22 cellular contexts compared by ENCODE assay signal in genomic region chr2:160203422-160203821, GRCh38. TPM values are rescaled to one million over a fixed set of nuclear protein-coding genes. Genes with fewer than 3 reads are reported as not detected.
DNase-seq lines count a peak whose midpoint lies in the region; ATAC-seq and TF ChIP-seq lines count a peak whose summit lies in the region.
"Had no signal": no experiment of that assay in that cellular context is flagged by ENCODE, and none has a peak within 500 bp of the region (broad histone marks: within the 10 kb centered on the region; RNA-seq: fewer than 3 reads in every experiment).

No MANE protein-coding gene starts in this region.

- H3K14ac ChIP-seq in H9 (ENCODE audit: insufficient read depth, low read length) (no peak overlapping the region), mesenchymal stem cell (ENCODE audit: low read length in 2 of 2) (no peak overlapping the region)

- no peaks in the 10 kb centered on the region for H4K20me1 ChIP-seq in H9 (ENCODE audit: control insufficient read depth, insufficient read depth, insufficient read length)

- H2BK120ac ChIP-seq in H9 (ENCODE audit: low read depth, low read length, poor library complexity, severe bottlenecking) (no peak overlapping the region), mesenchymal stem cell (ENCODE audit: low read depth, low read length) (no peak overlapping the region)

- H4K91ac ChIP-seq in H9 (ENCODE audit: insufficient read length, low read depth, low read length), result no peak overlapping the region
- H4K91ac ChIP-seq in mesenchymal stem cell (ENCODE audit: low read length), result no peak overlapping the region

- H3K79me1 ChIP-seq in H9 (ENCODE audit: insufficient read depth, low read depth, low read length, poor library complexity, severe bottlenecking) (no peaks in the 10 kb centered on the region), mesenchymal stem cell (replicated peaks; ENCODE audit: low read length, poor library complexity, severe bottlenecking) (peaks cover 2% of the 10 kb centered on the region)

- H3K9me3 ChIP-seq in H9 (ENCODE audit: control insufficient read depth, low read depth, low read length), result no peaks in the 10 kb centered on the region
- H3K9me3 ChIP-seq in Panc1 (ENCODE audit: control insufficient read depth, insufficient read depth, low read depth, low read length), result peaks cover 5% of the 10 kb centered on the region; the same call in 1 of the 2 replicates
- no peaks in the 10 kb centered on the region for H3K9me3 ChIP-seq in mesenchymal stem cell (ENCODE audit: control insufficient read depth, low read length)
- H3K9me3 ChIP-seq in mucosa of descending colon, result no peaks in the 10 kb centered on the region

- H3K9ac ChIP-seq in H9 (ENCODE audit: extremely low read depth, insufficient read length, low read length) (no peak overlapping the region), mesenchymal stem cell (ENCODE audit: low read length) (no peak overlapping the region)

- no peak for ATAC-seq in Panc1
- no peak for ATAC-seq in mucosa of descending colon
- no peak for ATAC-seq in naive thymus-derived CD8-positive, alpha-beta T cell
- ATAC-seq: GM12878 had no signal

- H2BK5ac ChIP-seq in H9 (ENCODE audit: insufficient read length, low read length) (no peak overlapping the region), mesenchymal stem cell (ENCODE audit: low read depth, low read length, poor library complexity, severe bottlenecking) (no peak overlapping the region)

- H3K4me1 Mint-ChIP-seq in H9 (0 out of 4 replicates have a peak, but pooled peaks cover 0 to 2% of the 10 kb centered on the region in 2 experiments), progenitor cell of endocrine pancreas (ENCODE audit: low read depth) (peaks cover 28% of the 10 kb centered on the region)
- peaks cover 0 to 8% (median 7%) of the 10 kb centered on the region in 4 donors for H3K4me1 Mint-ChIP-seq in naive thymus-derived CD8-positive, alpha-beta T cell

- H3T11ph ChIP-seq in H9 (ENCODE audit: low read length), result no peak overlapping the region

- H3K23me2 ChIP-seq in H9 (ENCODE audit: insufficient read length, low read depth, low read length, poor library complexity, severe bottlenecking), result no peaks in the 10 kb centered on the region

- no peak overlapping the region for H3K4me3 Mint-ChIP-seq in H9
- no peak overlapping the region for H3K4me3 Mint-ChIP-seq in progenitor cell of endocrine pancreas (ENCODE audit: low read depth)
- no peak overlapping the region for H3K4me3 Mint-ChIP-seq in naive thymus-derived CD8-positive, alpha-beta T cell
- H3K4me3 Mint-ChIP-seq: CD4-positive, CD25-positive, alpha-beta regulatory T cell had no signal

- H3K36me3 Mint-ChIP-seq in H9 (ENCODE audit: insufficient read depth in 1 of 3, low read depth in 3 of 3) (peaks cover 0 to 12% (median 0%) of the 10 kb centered on the region in 3 experiments; a peak in 4 of 7 replicates), progenitor cell of endocrine pancreas (ENCODE audit: insufficient read depth) (no peaks in the 10 kb centered on the region)
- H3K36me3 Mint-ChIP-seq in naive thymus-derived CD8-positive, alpha-beta T cell, result peaks cover 0 to 4% (median 0%) of the 10 kb centered on the region in 3 donors
- H3K36me3 Mint-ChIP-seq: CD4-positive, CD25-positive, alpha-beta regulatory T cell had no signal

- H3K27ac ChIP-seq in H9 (ENCODE audit: insufficient read length, low read depth, low read length) (no peak overlapping the region), Panc1 (ENCODE audit: low read length) (peak overlapping the region; percentile 98), mesenchymal stem cell (ENCODE audit: low read length, poor library complexity, severe bottlenecking) (no peak overlapping the region)
- H3K27ac ChIP-seq: SJCRH30 had no signal

- no peak overlapping the region for H3K56ac ChIP-seq in H9 (ENCODE audit: insufficient read length, low read depth, low read length)

- H2BK20ac ChIP-seq in H9 (ENCODE audit: low read depth, low read length, poor library complexity, severe bottlenecking), result no peak overlapping the region

- no peak for DNase-seq in H9
- DNase-seq in Panc1 (ENCODE audit: low read depth, low spot score), result no peak
- DNase-seq in mesenchymal stem cell, result no peak
- DNase-seq in progenitor cell of endocrine pancreas (ENCODE audit: low spot score, unreplicated experiment), result no peak
- DNase-seq in stimulated activated CD8-positive, alpha-beta memory T cell treated with anti-CD3 and anti-CD28 coated beads, Interleukin-4, amount 100 ng/mL, for 48 hours, result no peak
- no peak for DNase-seq in COR-L47 (lab: John Stamatoyannopoulos, UW)
- no peak for DNase-seq in mucosa of descending colon
- DNase-seq in naive thymus-derived CD8-positive, alpha-beta T cell, result no peak
- DNase-seq: CD4-positive, CD25-positive, alpha-beta regulatory T cell; DMS 273 treated with DMSO at 0.1 percent for 48 hours; DND-41; KBM-7; NCI-H1092 treated with DMSO at 0.1 percent for 48 hours; NCI-H1436 treated with DMSO at 0.1 percent for 48 hours; NCI-H2029; NCI-H2227 treated with DMSO at 0.1 percent for 48 hours; NCI-H510A treated with DMSO at 0.1 percent for 48 hours; NCI-H748 treated with DMSO at 0.1 percent for 48 hours; SJCRH30 had no signal

- H3K18ac ChIP-seq in H9 (ENCODE audit: insufficient read length, low read depth, low read length) (no peak overlapping the region), mesenchymal stem cell (ENCODE audit: low read depth in 1 of 2, low read length in 2 of 2) (no peak overlapping the region)

- no peak for TF ChIP-seq CTCF in H9 (conservative IDR thresholded peaks at IDR 0.05)
- no peak for TF ChIP-seq CTCF in Panc1 (IDR thresholded peaks at IDR 0.05)
- no peak for TF ChIP-seq CTCF in progenitor cell of endocrine pancreas (IDR thresholded peaks at IDR 0.05; ENCODE audit: unreplicated experiment)
- no peak for TF ChIP-seq CTCF in mucosa of descending colon (IDR thresholded peaks at IDR 0.05)

- no CpG with 5 or more reads among the region's 3 CpGs for WGBS in H9 (ENCODE audit: extremely low coverage, insufficient read length, low lambda C conversion rate)
- WGBS in mesenchymal stem cell, result 57% methylated on average over 3 of the region's 3 CpGs

- H4K5ac ChIP-seq in H9 (ENCODE audit: insufficient read length, low read depth, low read length), result no peak overlapping the region

- no peaks in the 10 kb centered on the region for H3K36me3 ChIP-seq in Panc1 (ENCODE audit: control insufficient read depth, insufficient read depth, low read length)
- H3K36me3 ChIP-seq in mesenchymal stem cell (ENCODE audit: control insufficient read depth in 1 of 2, insufficient read depth in 2 of 2, low read depth in 1 of 2, low read length in 2 of 2), result no peaks in the 10 kb centered on the region
- no peaks in the 10 kb centered on the region for H3K36me3 ChIP-seq in mucosa of descending colon (ENCODE audit: low read depth)
- H3K36me3 ChIP-seq: SJCRH30 had no signal

- POLR2A ChIA-PET in Panc1 (lab: Charles Lee), result no interaction called here
- POLR2A ChIA-PET in naive thymus-derived CD8-positive, alpha-beta T cell (lab: Charles Lee), result no interaction called here

- in situ Hi-C loops in Panc1 (cut with HindIII; ENCODE audit: low pct_unique_long_range_greater_than_20kb, low sequenced_read_pairs), result no loop called here

- H2AFZ ChIP-seq in H9 (ENCODE audit: low read length) (no peak overlapping the region), mesenchymal stem cell (ENCODE audit: low read depth, low read length) (no peak overlapping the region)

- H3K23ac ChIP-seq in H9 (ENCODE audit: insufficient read length, low read depth, low read length), result no peak overlapping the region
- no peak overlapping the region for H3K23ac ChIP-seq in mesenchymal stem cell (ENCODE audit: low read length in 2 of 2)

- H4K8ac ChIP-seq in H9 (replicated peaks; ENCODE audit: insufficient read length, low read depth, low read length), result no peak overlapping the region
- peak overlapping the region; percentile 29 for H4K8ac ChIP-seq in mesenchymal stem cell (ENCODE audit: low read length)

- H3K27ac Mint-ChIP-seq in H9 (peak overlapping the region in 2 of 3 experiments; percentile 2 to 34; a peak in 1 of 7 replicates), progenitor cell of endocrine pancreas (peak overlapping the region; percentile 69)
- no peak overlapping the region for H3K27ac Mint-ChIP-seq in naive thymus-derived CD8-positive, alpha-beta T cell
- H3K27ac Mint-ChIP-seq: CD4-positive, CD25-positive, alpha-beta regulatory T cell had no signal

- H3K27me3 ChIP-seq in H9 (ENCODE audit: insufficient read depth, low read length) (no peaks in the 10 kb centered on the region), Panc1 (ENCODE audit: control insufficient read depth, insufficient read depth, low read length) (no peaks in the 10 kb centered on the region), mesenchymal stem cell (ENCODE audit: control insufficient read depth in 1 of 2, insufficient read depth in 1 of 2, low read length in 2 of 2) (no peaks in the 10 kb centered on the region)
- H3K27me3 ChIP-seq: SJCRH30 had no signal

- no peaks in the 10 kb centered on the region for H3K4me1 ChIP-seq in H9 (ENCODE audit: insufficient read depth, low read length)
- H3K4me1 ChIP-seq in Panc1 (ENCODE audit: control insufficient read depth, insufficient read depth, low read length), result peaks cover 43% of the 10 kb centered on the region
- H3K4me1 ChIP-seq in mesenchymal stem cell (ENCODE audit: control insufficient read depth, insufficient read depth, low read depth, low read length), result peaks cover 14% of the 10 kb centered on the region
- H3K4me1 ChIP-seq in mucosa of descending colon (ENCODE audit: low read depth), result peaks cover 10% of the 10 kb centered on the region

- H3K4me3 ChIP-seq in Panc1 (ENCODE audit: low read depth in 2 of 2, low read length in 2 of 2) (no peak overlapping the region), mesenchymal stem cell (ENCODE audit: insufficient read depth in 1 of 2, low read depth in 1 of 2, low read length in 2 of 2) (no peak overlapping the region), mucosa of descending colon (no peak overlapping the region)
- H3K4me3 ChIP-seq: GM12878, SJCRH30 had no signal

- H3K79me2 ChIP-seq in H9 (ENCODE audit: insufficient read depth, low read length), result no peaks in the 10 kb centered on the region

- H2AK5ac ChIP-seq in H9 (ENCODE audit: insufficient read length, low read length) (no peak overlapping the region), mesenchymal stem cell (ENCODE audit: low read length, severe bottlenecking) (peak overlapping the region; percentile 1)

- H2BK12ac ChIP-seq in H9 (ENCODE audit: insufficient read length, low read depth, low read length) (no peak overlapping the region), mesenchymal stem cell (ENCODE audit: low read length in 2 of 2) (peak overlapping the region in 1 of 2 experiments; percentile 7)

- no TSS peak for BruUV-seq in Panc1 (replicated peaks; lab: Mats Ljungman, UMichigan)

- H3K9me3 Mint-ChIP-seq in H9 (peaks cover 0 to 11% of the 10 kb centered on the region in 2 experiments; a peak in 2 of 5 replicates), progenitor cell of endocrine pancreas (ENCODE audit: low read depth) (no peaks in the 10 kb centered on the region)
- peaks cover 0 to 1% (median 0%) of the 10 kb centered on the region in 9 donors for H3K9me3 Mint-ChIP-seq in naive thymus-derived CD8-positive, alpha-beta T cell

- H3K4me2 ChIP-seq in H9 (ENCODE audit: insufficient read depth, insufficient read length, low read length) (no peak overlapping the region), mesenchymal stem cell (ENCODE audit: low read length, poor library complexity, severe bottlenecking) (no peak overlapping the region)

- H2BK15ac ChIP-seq in H9 (ENCODE audit: low read depth, low read length) (no peak overlapping the region), mesenchymal stem cell (ENCODE audit: low read depth, poor library complexity, severe bottlenecking) (peak overlapping the region; percentile 75)

- H3K27me3 Mint-ChIP-seq in H9 (ENCODE audit: low read depth), result 0 out of 2 replicates have a peak, but pooled peaks cover 3% of the 10 kb centered on the region
- no peaks in the 10 kb centered on the region for H3K27me3 Mint-ChIP-seq in progenitor cell of endocrine pancreas
- H3K27me3 Mint-ChIP-seq in naive thymus-derived CD8-positive, alpha-beta T cell, result no peaks in the 10 kb centered on the region
- H3K27me3 Mint-ChIP-seq: CD4-positive, CD25-positive, alpha-beta regulatory T cell had no signal

- CTCF ChIA-PET in Panc1 (lab: Charles Lee), result no interaction called here

- intact Hi-C loops in Panc1 (cut with micrococcal nuclease; ENCODE audit: unreplicated experiment) (no loop called here), mucosa of descending colon (cut with DNase I, micrococcal nuclease) (no loop called here)

- H3K4ac ChIP-seq in H9 (ENCODE audit: low read depth, low read length) (no peak overlapping the region), mesenchymal stem cell (ENCODE audit: low read depth in 1 of 2, low read length in 2 of 2) (peak overlapping the region; percentile 2 to 41)

RNA-seq across cellular contexts. Expression of gene ITGB6, which starts 3.4 kb away (rescaled TPM):
- total RNA-seq in H9 (2021) (not detected in 2 replicates), Panc1 (2021; ENCODE audit: unreplicated experiment) (0.08 TPM), progenitor cell of endocrine pancreas (6.7 and 7.0 TPM in 2 replicates), mucosa of descending colon (10 to 100 TPM in 2 of 3 donors, 1 to 10 TPM in 1; 9.0 to 35.7 (median 16.2) TPM)
- polyA plus RNA-seq in Panc1 (2012; ENCODE audit: insufficient read length), result not detected
- polyA plus RNA-seq in mesenchymal stem cell (2013, experiment 1 of 2), result 0.01 TPM
- polyA plus RNA-seq in mesenchymal stem cell (2013, experiment 2 of 2), result 0.01 TPM
- not detected for total RNA-seq in naive thymus-derived CD8-positive, alpha-beta T cell
- polyA plus RNA-seq in naive thymus-derived CD8-positive, alpha-beta T cell, result not detected
- total RNA-seq: A673; CD4-positive, CD25-positive, alpha-beta regulatory T cell; GM12878; H4 had no signal
- polyA plus RNA-seq: CD4-positive, CD25-positive, alpha-beta regulatory T cell had no signal

Comparison
In these comparisons a context has a peak if more than half of its experiments do, and no peak if none do; other contexts are left out.
1. H3K27ac Mint-ChIP-seq: peak in H9 (2 of 3) and progenitor cell of endocrine pancreas (single experiment); none in naive thymus-derived CD8-positive, alpha-beta T cell (0 of 10).